8 cellular contexts compared by ENCODE assay signal in the genomic region with DNA sequence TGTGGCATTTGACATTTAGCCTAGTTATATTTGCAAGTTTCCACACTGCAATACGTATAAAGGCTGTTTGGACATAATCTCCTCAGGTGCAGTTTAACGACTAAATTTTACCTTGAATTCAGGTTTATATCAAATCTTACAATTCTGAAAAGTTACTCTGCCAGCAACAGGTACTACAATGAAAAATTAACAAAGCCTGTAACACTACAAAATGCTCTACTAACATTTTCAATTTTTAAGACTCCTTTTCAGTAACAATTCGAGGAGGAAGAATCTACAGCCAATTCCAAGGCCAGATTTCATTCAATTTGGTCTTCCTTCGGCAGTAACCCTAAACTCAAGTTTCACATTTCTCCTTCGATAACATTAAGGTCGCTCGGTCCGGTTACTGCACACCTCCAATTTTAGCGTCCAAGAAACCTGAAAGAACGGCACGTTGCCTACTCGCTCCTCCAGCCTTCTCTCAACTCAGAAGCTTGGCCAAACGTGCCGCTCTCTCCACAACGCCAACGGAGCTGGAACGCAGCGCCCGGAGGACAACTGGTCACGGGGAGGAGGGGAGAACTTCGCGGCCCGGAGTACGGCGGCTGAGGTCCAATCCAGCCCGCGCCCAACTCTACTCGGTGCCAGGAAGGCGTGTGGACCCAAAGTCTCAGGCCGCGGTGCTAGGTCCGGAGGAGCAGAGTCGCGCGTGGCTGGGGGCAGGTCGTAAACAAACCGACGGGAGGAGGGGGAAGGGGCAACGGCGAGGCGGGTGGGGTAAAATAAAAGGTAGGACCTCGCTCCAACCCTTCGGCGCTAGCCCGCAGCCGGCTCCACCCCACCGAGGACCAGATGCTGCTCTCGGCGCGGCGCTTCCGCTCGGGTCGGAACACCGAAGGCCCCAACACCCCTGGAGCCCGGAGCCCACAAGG. TPM values are rescaled to one million over a fixed set of nuclear protein-coding genes. Genes with fewer than 3 reads are reported as not detected.
DNase-seq lines count a peak whose midpoint lies in the region; ATAC-seq and TF ChIP-seq lines count a peak whose summit lies in the region.

No MANE protein-coding gene starts in this region.

- peak overlapping the region; percentile 94 for H3K9ac ChIP-seq in mammary epithelial cell (ENCODE audit: insufficient read depth, low read length)
- H3K9ac ChIP-seq in smooth muscle cell (ENCODE audit: low read depth): peak overlapping the region; percentile 100

- H3K4me2 ChIP-seq in mammary epithelial cell (ENCODE audit: insufficient read depth, low read depth, low read length): peak overlapping the region; percentile 77
- peak overlapping the region; percentile 93 for H3K4me2 ChIP-seq in smooth muscle cell

- intact Hi-C loops in mammary epithelial cell (cut with micrococcal nuclease): loop anchor here (1.0 to 10.0 kb wide), 4 partner anchors 49 to 211 kb away; a partner anchor contains a TSS

- H3K27me3 Mint-ChIP-seq in T-helper 1 cell treated with Interleukin-12 subunit alpha and Interleukin-12 subunit beta and Interleukin-4 antibody, amounts not matched to agents 30 μg/mL and 1 μg/mL, for 36 hours (ENCODE audit: low read depth): peaks cover 7% of the 10 kb centered on the region
- peaks cover 8 to 17% (median 8%) of the 10 kb centered on the region in 3 donors for H3K27me3 Mint-ChIP-seq in immature natural killer cell (ENCODE audit: low read depth in 3 of 3)

- H3K4me3 ChIP-seq in mammary epithelial cell (replicated peaks in 1 of 3; ENCODE audit: insufficient read depth in 1 of 3, low read depth in 2 of 3, low read length in 3 of 3) (peak overlapping the region; percentile 93 to 97 (median 94)), smooth muscle cell (peak overlapping the region; percentile 93)

- peaks cover 13% of the 10 kb centered on the region for H3K4me1 ChIP-seq in mammary epithelial cell (ENCODE audit: insufficient read depth, low read length)
- H3K4me1 ChIP-seq in smooth muscle cell (ENCODE audit: low read depth): peaks cover 10% of the 10 kb centered on the region

- peaks cover 14% of the 10 kb centered on the region for H3K36me3 Mint-ChIP-seq in T-helper 1 cell treated with Interleukin-12 subunit alpha and Interleukin-12 subunit beta and Interleukin-4 antibody, amounts not matched to agents 30 μg/mL and 1 μg/mL, for 36 hours (ENCODE audit: low read depth)
- H3K36me3 Mint-ChIP-seq in immature natural killer cell: no peaks in the 10 kb centered on the region

- H3K9me3 ChIP-seq in mammary epithelial cell (replicated peaks; ENCODE audit: insufficient read depth, low read length) (no peaks in the 10 kb centered on the region), smooth muscle cell (replicated peaks; ENCODE audit: low read depth) (no peaks in the 10 kb centered on the region)

- H3K27ac ChIP-seq in mammary epithelial cell (ENCODE audit: insufficient read depth, low read depth, low read length) (peak overlapping the region; percentile 91), smooth muscle cell (ENCODE audit: low read depth) (peak overlapping the region; percentile 99)

- 4% methylated on average over 31 of the region's 56 CpGs for WGBS in mammary epithelial cell (ENCODE audit: low coverage, missing lambda C conversion rate)
- whole genome bisulfite sequencing in smooth muscle cell (ENCODE audit: low lambda C conversion rate): 2% methylated on average over 42 of the region's 56 CpGs

- H3F3A ChIP-seq in smooth muscle cell (ENCODE audit: low read depth): no peaks in the 10 kb centered on the region

- TF ChIP-seq CTCF in mammary epithelial cell (conservative IDR thresholded peaks at IDR 0.05 in 1 of 2, IDR thresholded peaks at IDR 0.05 in 1 of 2; ENCODE audit: extremely low read depth in 1 of 2, insufficient read depth in 1 of 2, low read depth in 1 of 2, low read length in 2 of 2): no peak
- TF ChIP-seq CTCF in smooth muscle cell (IDR thresholded peaks at IDR 0.05; ENCODE audit: borderline replicate concordance, insufficient read depth, poor library complexity, severe bottlenecking): no peak

- peak overlapping the region; percentile 89 for H3K27ac Mint-ChIP-seq in T-helper 1 cell treated with Interleukin-12 subunit alpha and Interleukin-12 subunit beta and Interleukin-4 antibody, amounts not matched to agents 30 μg/mL and 1 μg/mL, for 36 hours
- H3K27ac Mint-ChIP-seq in immature natural killer cell: peak overlapping the region; percentile 95 to 98 (median 97)

- no TSS peak for BruUV-seq in mammary epithelial cell (replicated peaks; lab: Mats Ljungman, UMichigan)

- H4K20me1 ChIP-seq in mammary epithelial cell (ENCODE audit: insufficient read depth, low read length) (no peaks in the 10 kb centered on the region), smooth muscle cell (ENCODE audit: low read depth) (peaks cover 51% of the 10 kb centered on the region)

- peaks cover 57% of the 10 kb centered on the region for H3K79me2 ChIP-seq in mammary epithelial cell (ENCODE audit: insufficient read depth, low read length)
- peaks cover 52% of the 10 kb centered on the region for H3K79me2 ChIP-seq in smooth muscle cell (ENCODE audit: low read depth)

- dilution Hi-C loops in mammary epithelial cell (cut with HindIII; ENCODE audit: low sequenced_read_pairs): no loop called here

- ATAC-seq in GM19455 (IDR thresholded peaks at IDR 0.05; ENCODE audit: unreplicated experiment): peak; percentile 19
- peak; percentile 5 for ATAC-seq in HG03565 (IDR thresholded peaks at IDR 0.05; ENCODE audit: unreplicated experiment)

- H2AFZ ChIP-seq in mammary epithelial cell (ENCODE audit: low read depth, low read length): peak overlapping the region; percentile 94
- H2AFZ ChIP-seq in smooth muscle cell (ENCODE audit: low read depth): peak overlapping the region; percentile 83

- H3K9me3 Mint-ChIP-seq in T-helper 1 cell treated with Interleukin-12 subunit alpha and Interleukin-12 subunit beta and Interleukin-4 antibody, amounts not matched to agents 30 μg/mL and 1 μg/mL, for 36 hours: no peaks in the 10 kb centered on the region
- H3K9me3 Mint-ChIP-seq in immature natural killer cell: no peaks in the 10 kb centered on the region

- in situ Hi-C loops in mammary epithelial cell (cut with MboI; ENCODE audit: low sequenced_read_pairs in 2 of 2): no loop called here

- DNase-seq in COLO668 (lab: John Stamatoyannopoulos, UW; ENCODE audit: unreplicated experiment) (peak; percentile 38), mammary epithelial cell (peak; percentile 67), immature natural killer cell (no peak), smooth muscle cell (lab: John Stamatoyannopoulos, UW; ENCODE audit: unreplicated experiment) (peak; percentile 37), NCI-H1048 (lab: John Stamatoyannopoulos, UW) (no peak)

- peaks cover 25% of the 10 kb centered on the region for H3K4me1 Mint-ChIP-seq in T-helper 1 cell treated with Interleukin-12 subunit alpha and Interleukin-12 subunit beta and Interleukin-4 antibody, amounts not matched to agents 30 μg/mL and 1 μg/mL, for 36 hours (ENCODE audit: low read depth)
- H3K4me1 Mint-ChIP-seq in immature natural killer cell: peaks cover 33 to 45% of the 10 kb centered on the region in 2 donors

- peak overlapping the region; percentile 97 for H3K4me3 Mint-ChIP-seq in T-helper 1 cell treated with Interleukin-12 subunit alpha and Interleukin-12 subunit beta and Interleukin-4 antibody, amounts not matched to agents 30 μg/mL and 1 μg/mL, for 36 hours
- peak overlapping the region; percentile 95 to 98 (median 96) for H3K4me3 Mint-ChIP-seq in immature natural killer cell

- H3K36me3 ChIP-seq in mammary epithelial cell (ENCODE audit: insufficient read depth, low read length): no peaks in the 10 kb centered on the region
- no peaks in the 10 kb centered on the region for H3K36me3 ChIP-seq in smooth muscle cell (ENCODE audit: low read depth)

- no peaks in the 10 kb centered on the region for H3K27me3 ChIP-seq in mammary epithelial cell (ENCODE audit: insufficient read depth, low read length)
- no peaks in the 10 kb centered on the region for H3K27me3 ChIP-seq in smooth muscle cell (ENCODE audit: low read depth)

- CTCF ChIA-PET in mammary epithelial cell (lab: Charles Lee; ENCODE audit: low non-redundant PET): no interaction called here

RNA-seq across cellular contexts. Expression of a gene that starts 0.7 kb away (rescaled TPM):
- total RNA-seq in mammary epithelial cell: 10 to 100 TPM; 27.3 to 69.2 TPM
- 11.4 TPM for polyA plus RNA-seq in mammary epithelial cell
- polyA minus RNA-seq in mammary epithelial cell: 12.3 TPM
- 10 to 100 TPM; 11.3 to 21.9 (median 11.6) TPM for polyA plus RNA-seq in immature natural killer cell
- 35.8 and 47.4 TPM in 2 replicates for total RNA-seq in smooth muscle cell
- 8.8 and 11.4 TPM in 2 replicates for polyA plus RNA-seq in smooth muscle cell

Comparison
In these comparisons a context has a peak if more than half of its experiments do, and no peak if none do; other contexts are left out.
1. DNase-seq: peak in COLO668 (single experiment), mammary epithelial cell (single experiment) and smooth muscle cell (single experiment); none in immature natural killer cell (0 of 3) and NCI-H1048 (single experiment).